ENCODE assay signal across 8 cellular contexts in the genomic region with DNA sequence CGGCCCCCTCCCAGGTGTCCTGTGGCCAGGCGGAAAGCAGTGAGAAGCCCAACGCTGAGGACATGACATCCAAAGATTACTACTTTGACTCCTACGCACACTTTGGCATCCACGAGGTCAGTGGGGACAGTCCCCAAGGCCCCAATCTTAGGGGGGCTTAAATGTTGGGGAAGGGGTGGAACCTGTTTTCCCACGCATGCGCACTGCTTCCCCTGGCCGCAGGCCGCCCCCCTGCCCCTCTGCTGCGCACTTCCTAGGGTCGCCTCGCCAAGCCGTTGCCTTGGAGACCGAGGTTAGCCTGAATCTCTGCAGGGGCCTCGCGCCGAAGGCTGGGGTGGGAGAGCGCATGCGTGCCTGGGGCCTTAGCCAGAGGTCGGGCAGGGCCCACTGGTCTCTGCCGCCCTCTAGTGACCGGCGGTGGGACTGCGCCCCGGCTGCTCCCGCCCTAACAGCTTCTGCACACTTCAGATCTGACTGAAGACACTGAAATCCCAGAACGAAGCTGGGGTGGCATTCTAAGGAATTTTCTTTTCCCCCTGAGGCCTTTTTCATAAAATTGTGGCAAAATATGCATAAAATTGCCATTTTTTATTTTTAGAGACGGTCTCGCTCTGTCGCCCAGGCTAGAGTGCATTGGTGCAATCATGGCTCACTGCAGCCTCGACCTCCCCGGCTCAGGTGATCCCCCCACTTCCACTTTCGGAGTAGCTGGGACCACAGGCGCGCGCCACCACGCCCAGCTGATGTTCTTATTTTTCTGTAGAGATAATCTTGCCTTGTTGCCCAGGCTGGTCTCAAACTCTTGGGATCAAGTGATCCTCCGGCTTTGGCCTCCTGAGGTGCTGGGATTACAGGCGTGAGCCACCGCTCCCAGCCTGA. TPM values are rescaled to one million over a fixed set of nuclear protein-coding genes. Genes with fewer than 3 reads are reported as not detected.
A peak's percentile ranks its signal among the peaks of the same experiment; 100 is the strongest.
DNase-seq lines count a peak whose midpoint lies in the region; TF ChIP-seq lines count a peak whose summit lies in the region.

No MANE protein-coding gene starts in this region.

- H3K4me1 ChIP-seq in parathyroid adenoma: peaks cover 18% of the 10 kb centered on the region
- peaks cover 15% of the 10 kb centered on the region for H3K4me1 ChIP-seq in thymus (ENCODE audit: control insufficient read depth, insufficient read depth, low read length)

- H3K36me3 ChIP-seq in SK-N-MC (ENCODE audit: insufficient read depth, low read length) (peaks cover 56% of the 10 kb centered on the region), parathyroid adenoma (ENCODE audit: control insufficient read depth, insufficient read depth, low read length) (no peaks in the 10 kb centered on the region), thymus (ENCODE audit: control insufficient read depth, insufficient read depth) (peaks cover 41% of the 10 kb centered on the region)

- peaks cover 18% of the 10 kb centered on the region for H3K79me2 ChIP-seq in parathyroid adenoma

- in situ Hi-C loops in G401 (cut with HindIII; ENCODE audit: low sequenced_read_pairs): no loop called here

- peak overlapping the region; percentile 56 for H2AFZ ChIP-seq in parathyroid adenoma

- H3K9ac ChIP-seq in SK-N-MC (ENCODE audit: insufficient read length) (peak overlapping the region; percentile 57), parathyroid adenoma (no peak overlapping the region)

- H3K4me3 ChIP-seq in SK-N-MC: peak overlapping the region; percentile 93
- no peak overlapping the region for H3K4me3 ChIP-seq in parathyroid adenoma (ENCODE audit: low read depth, low read length)
- H3K4me3 ChIP-seq in thymus (ENCODE audit: low read length): peak overlapping the region; percentile 20

- H3K27ac ChIP-seq in SK-N-MC (peak overlapping the region; percentile 91), parathyroid adenoma (peak overlapping the region; percentile 90), thymus (ENCODE audit: low read depth) (peak overlapping the region; percentile 56)

- H3K4me3 Mint-ChIP-seq in activated naive CD4-positive, alpha-beta T cell treated with anti-CD3 and anti-CD28 coated beads, Interleukin-2, amount 50 U/mL, for 24 hours: peak overlapping the region; percentile 70

- WGBS in thymus: 44% methylated on average over 40 of the region's 40 CpGs

- no peaks in the 10 kb centered on the region for H3K27me3 ChIP-seq in parathyroid adenoma (ENCODE audit: control insufficient read depth, insufficient read depth, low read length)
- no peaks in the 10 kb centered on the region for H3K27me3 ChIP-seq in thymus (ENCODE audit: control insufficient read depth, insufficient read depth)

- H3K27me3 Mint-ChIP-seq in activated naive CD4-positive, alpha-beta T cell treated with anti-CD3 and anti-CD28 coated beads, Interleukin-2, amount 50 U/mL, for 24 hours: no peaks in the 10 kb centered on the region

- DNase-seq in G401 (ENCODE audit: low spot score) (peak; percentile 88), NAMALWA (ENCODE audit: low spot score) (peak; percentile 92), SK-N-MC (ENCODE audit: low read depth, low spot score) (peak; percentile 70), glomerular visceral epithelial cell (ENCODE audit: extremely low spot score) (peak; percentile 92), cortex of kidney (lab: John Stamatoyannopoulos, UW) (no peak)

- peaks cover 27% of the 10 kb centered on the region for H3K4me1 Mint-ChIP-seq in activated naive CD4-positive, alpha-beta T cell treated with anti-CD3 and anti-CD28 coated beads, Interleukin-2, amount 50 U/mL, for 24 hours

- H3K4me2 ChIP-seq in parathyroid adenoma (ENCODE audit: low read length): peak overlapping the region; percentile 33

- TF ChIP-seq CTCF in parathyroid adenoma (IDR thresholded peaks at IDR 0.05): peak; percentile 100

- peaks cover 7% of the 10 kb centered on the region for H3K36me3 Mint-ChIP-seq in activated naive CD4-positive, alpha-beta T cell treated with anti-CD3 and anti-CD28 coated beads, Interleukin-2, amount 50 U/mL, for 24 hours

- H3K9me3 Mint-ChIP-seq in activated naive CD4-positive, alpha-beta T cell treated with anti-CD3 and anti-CD28 coated beads, Interleukin-2, amount 50 U/mL, for 24 hours: no peaks in the 10 kb centered on the region

- H3K9me3 ChIP-seq in SK-N-MC (ENCODE audit: low read depth, low read length) (no peaks in the 10 kb centered on the region), parathyroid adenoma (ENCODE audit: control insufficient read depth, low read length) (no peaks in the 10 kb centered on the region), thymus (ENCODE audit: control insufficient read depth) (no peaks in the 10 kb centered on the region)

- peak overlapping the region; percentile 76 for H3K27ac Mint-ChIP-seq in activated naive CD4-positive, alpha-beta T cell treated with anti-CD3 and anti-CD28 coated beads, Interleukin-2, amount 50 U/mL, for 24 hours

RNA-seq across cellular contexts. Expression of a gene that starts 3.6 kb away (rescaled TPM):
- total RNA-seq in G401 (2014; rRNA removed; shearing (Covaris generic)): 633 and 640 TPM in 2 replicates
- 101 TPM for polyA plus RNA-seq in thymus

RNA-seq across cellular contexts. Expression of a gene that starts 8.7 kb away (rescaled TPM):
- total RNA-seq in G401 (2014; rRNA removed; shearing (Covaris generic)): 1.1 and 1.7 TPM in 2 replicates
- 5.5 TPM for polyA plus RNA-seq in thymus

RNA-seq across cellular contexts. Expression of a gene that starts 10.2 kb away (rescaled TPM):
- 38.8 and 54.5 TPM in 2 replicates for total RNA-seq in G401 (2014; rRNA removed; shearing (Covaris generic))
- 3.5 TPM for polyA plus RNA-seq in thymus

RNA-seq across cellular contexts. Expression of a gene that starts 15.0 kb away (rescaled TPM):
- total RNA-seq in G401 (2014; rRNA removed; shearing (Covaris generic)): 8.1 and 13.9 TPM in 2 replicates
- 27.1 TPM for polyA plus RNA-seq in thymus

RNA-seq across cellular contexts. Expression of a gene that starts 15.1 kb away (rescaled TPM):
- total RNA-seq in G401 (2014; rRNA removed; shearing (Covaris generic)): 56.7 and 59.6 TPM in 2 replicates
- polyA plus RNA-seq in thymus: 259 TPM
